ENCODE assay signal across 36 cellular contexts in the genomic region with DNA sequence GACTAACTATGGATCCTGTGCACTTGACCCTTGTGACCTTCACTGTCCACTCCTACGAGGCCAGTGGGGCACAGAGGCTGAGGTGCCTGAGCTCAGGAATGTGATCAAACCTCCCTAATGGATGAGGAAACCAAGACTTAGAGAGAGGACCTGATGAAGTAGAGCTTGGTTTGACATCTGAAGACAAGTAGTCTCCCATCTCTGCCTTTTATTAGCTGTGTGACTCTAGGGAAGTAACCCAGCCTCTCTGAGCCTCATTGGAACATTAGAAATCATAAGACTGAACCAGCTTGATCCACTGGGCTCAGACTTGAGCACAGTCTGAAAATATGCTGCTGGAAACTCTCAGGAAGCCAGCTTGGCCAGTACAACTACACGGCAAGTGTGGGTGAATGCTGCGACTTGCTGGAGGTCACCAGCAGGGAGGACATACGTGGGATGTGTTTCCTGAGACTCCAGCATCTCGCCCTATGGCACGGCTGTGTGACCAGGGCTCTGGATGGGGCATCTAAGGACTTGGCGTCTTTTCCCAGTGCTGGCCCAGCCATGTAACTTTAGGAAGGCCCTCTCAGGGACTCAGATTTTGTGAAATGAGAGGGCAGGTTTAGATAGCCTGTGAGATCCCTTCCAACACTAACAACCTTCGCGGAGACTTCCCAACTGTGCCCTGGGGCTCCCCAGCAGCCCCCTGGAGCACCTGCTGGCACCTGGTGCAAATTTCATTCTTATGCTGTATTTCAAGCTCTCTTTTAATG. TPM values are rescaled to one million over a fixed set of nuclear protein-coding genes. Genes with fewer than 3 reads are reported as not detected.
"Had no signal": no experiment of that assay in that cellular context is flagged by ENCODE, and none has a peak within 500 bp of the region (broad histone marks: within the 10 kb centered on the region; RNA-seq: fewer than 3 reads in every experiment).

No MANE protein-coding gene starts in this region.

- H3K36me3 Mint-ChIP-seq: activated CD4-positive, alpha-beta memory T cell treated with anti-CD3 and anti-CD28 coated beads for 36 hours; activated CD8-positive, alpha-beta memory T cell treated with anti-CD3 and anti-CD28 coated beads, Interleukin-2, amount 10 ng/mL, durations not matched to agents 7 days and 5 days; activated naive CD4-positive, alpha-beta T cell treated with anti-CD3 and anti-CD28 coated beads, Interleukin-2, amount 10 ng/mL, durations not matched to agents 7 days and 5 days; activated naive CD8-positive, alpha-beta T cell had no signal

- H3K4me1 Mint-ChIP-seq: activated B cell treated with CpG ODN at 0.5 μM for 24 hours; activated CD4-positive, alpha-beta T cell treated with anti-CD3 and anti-CD28 coated beads for 36 hours; activated CD4-positive, alpha-beta T cell treated with anti-CD3 and anti-CD28 coated beads, Interleukin-2, amount 10 ng/mL, durations not matched to agents 24 days and 14 days; activated CD8-positive, alpha-beta memory T cell treated with anti-CD3 and anti-CD28 coated beads, Interleukin-2, amount 10 ng/mL, durations not matched to agents 7 days and 5 days; activated naive CD4-positive, alpha-beta T cell treated with anti-CD3 and anti-CD28 coated beads, Interleukin-2, amount 10 ng/mL, durations not matched to agents 7 days and 5 days; T-helper 17 cell had no signal

- H3K27ac Mint-ChIP-seq: activated B cell treated with CpG ODN at 0.5 μM for 24 hours; activated CD4-positive, alpha-beta memory T cell treated with anti-CD3 and anti-CD28 coated beads for 36 hours; activated CD4-positive, alpha-beta T cell treated with anti-CD3 and anti-CD28 coated beads for 36 hours; activated CD4-positive, alpha-beta T cell treated with anti-CD3 and anti-CD28 coated beads, Interleukin-2, amount 10 ng/mL, durations not matched to agents 24 days and 14 days; activated CD8-positive, alpha-beta memory T cell treated with anti-CD3 and anti-CD28 coated beads, Interleukin-2, amount 10 ng/mL, durations not matched to agents 7 days and 5 days; activated CD8-positive, alpha-beta T cell treated with anti-CD3 and anti-CD28 coated beads, Interleukin-2, amount 10 ng/mL, durations not matched to agents 7 days and 5 days; activated naive CD4-positive, alpha-beta T cell treated with anti-CD3 and anti-CD28 coated beads, Interleukin-2, amount 10 ng/mL, durations not matched to agents 7 days and 5 days; activated naive CD8-positive, alpha-beta T cell; activated T-cell treated with anti-CD3 and anti-CD28 coated beads, Interleukin-2, amount 50 U/mL, for 24 hours; activated T-cell treated with anti-CD3 and anti-CD28 coated beads, Interleukin-2, amount 50 U/mL, for 72 hours; dendritic cell treated with granulocyte-macrophage colony-stimulating factor and Interleukin-4, amounts not matched to agents 40 ng/mL and 50 ng/mL, for 4 days; T-helper 17 cell; T-helper 2 cell treated with Interferon-gamma antibody and Interleukin-4, amounts not matched to agents 5 μg/mL and 100 μg/mL, for 36 hours had no signal

- H3K9me3 Mint-ChIP-seq: activated B cell treated with CpG ODN at 0.5 μM for 24 hours; activated CD4-positive, alpha-beta memory T cell treated with anti-CD3 and anti-CD28 coated beads for 36 hours; activated CD4-positive, alpha-beta T cell treated with anti-CD3 and anti-CD28 coated beads, Interleukin-2, amount 10 ng/mL, durations not matched to agents 24 days and 14 days; activated naive CD4-positive, alpha-beta T cell treated with anti-CD3 and anti-CD28 coated beads, Interleukin-2, amount 10 ng/mL, durations not matched to agents 7 days and 5 days; activated T-cell treated with anti-CD3 and anti-CD28 coated beads, Interleukin-2, amount 50 U/mL, for 24 hours; activated T-cell treated with anti-CD3 and anti-CD28 coated beads, Interleukin-2, amount 50 U/mL, for 72 hours; dendritic cell treated with granulocyte-macrophage colony-stimulating factor and Interleukin-4, amounts not matched to agents 40 ng/mL and 50 ng/mL, for 4 days; T-helper 2 cell treated with Interferon-gamma antibody and Interleukin-4, amounts not matched to agents 5 μg/mL and 100 μg/mL, for 36 hours had no signal

- H3K27ac ChIP-seq: brain microvascular endothelial cell, coronary artery, dorsolateral prefrontal cortex, esophagus muscularis mucosa, foreskin keratinocyte, gastrocnemius medialis, heart left ventricle, WERI-Rb-1 had no signal

- H3K9me3 ChIP-seq: esophagus muscularis mucosa, gastrocnemius medialis, heart left ventricle had no signal

- FAIRE-seq: astrocyte had no signal

- H3K36me3 ChIP-seq: brain microvascular endothelial cell, esophagus muscularis mucosa, gastrocnemius medialis, heart left ventricle, WERI-Rb-1 had no signal

- H3K27me3 Mint-ChIP-seq: activated B cell treated with CpG ODN at 0.5 μM for 24 hours; activated CD4-positive, alpha-beta memory T cell treated with anti-CD3 and anti-CD28 coated beads for 36 hours; activated CD4-positive, alpha-beta T cell treated with anti-CD3 and anti-CD28 coated beads for 36 hours; activated CD4-positive, alpha-beta T cell treated with anti-CD3 and anti-CD28 coated beads, Interleukin-2, amount 10 ng/mL, durations not matched to agents 24 days and 14 days; activated CD8-positive, alpha-beta memory T cell treated with anti-CD3 and anti-CD28 coated beads, Interleukin-2, amount 10 ng/mL, durations not matched to agents 7 days and 5 days; activated naive CD8-positive, alpha-beta T cell; activated T-cell treated with anti-CD3 and anti-CD28 coated beads, Interleukin-2, amount 50 U/mL, for 24 hours; dendritic cell treated with granulocyte-macrophage colony-stimulating factor and Interleukin-4, amounts not matched to agents 40 ng/mL and 50 ng/mL, for 4 days; T-helper 17 cell had no signal

- H3K4me3 Mint-ChIP-seq: activated B cell treated with CpG ODN at 0.5 μM for 24 hours; activated CD4-positive, alpha-beta memory T cell treated with anti-CD3 and anti-CD28 coated beads for 36 hours; activated CD4-positive, alpha-beta T cell treated with anti-CD3 and anti-CD28 coated beads for 36 hours; activated CD4-positive, alpha-beta T cell treated with anti-CD3 and anti-CD28 coated beads, Interleukin-2, amount 10 ng/mL, durations not matched to agents 24 days and 14 days; activated CD8-positive, alpha-beta memory T cell treated with anti-CD3 and anti-CD28 coated beads, Interleukin-2, amount 10 ng/mL, durations not matched to agents 7 days and 5 days; activated CD8-positive, alpha-beta T cell treated with anti-CD3 and anti-CD28 coated beads, Interleukin-2, amount 10 ng/mL, durations not matched to agents 7 days and 5 days; activated naive CD4-positive, alpha-beta T cell treated with anti-CD3 and anti-CD28 coated beads, Interleukin-2, amount 10 ng/mL, durations not matched to agents 7 days and 5 days; activated naive CD8-positive, alpha-beta T cell; activated T-cell treated with anti-CD3 and anti-CD28 coated beads, Interleukin-2, amount 50 U/mL, for 24 hours; activated T-cell treated with anti-CD3 and anti-CD28 coated beads, Interleukin-2, amount 50 U/mL, for 72 hours; dendritic cell treated with granulocyte-macrophage colony-stimulating factor and Interleukin-4, amounts not matched to agents 40 ng/mL and 50 ng/mL, for 4 days; T-helper 17 cell; T-helper 2 cell treated with Interferon-gamma antibody and Interleukin-4, amounts not matched to agents 5 μg/mL and 100 μg/mL, for 36 hours had no signal

- H3K4me3 ChIP-seq: coronary artery, dorsolateral prefrontal cortex, esophagus muscularis mucosa, gastrocnemius medialis, heart left ventricle had no signal

- H3K4me1 ChIP-seq: esophagus muscularis mucosa, foreskin keratinocyte, gastrocnemius medialis had no signal

- H3K27me3 ChIP-seq: brain microvascular endothelial cell, dorsolateral prefrontal cortex, esophagus muscularis mucosa, gastrocnemius medialis, heart left ventricle had no signal

- DNase-seq: activated B cell treated with CpG ODN at 0.5 μM for 24 hours; activated CD4-positive, alpha-beta memory T cell treated with anti-CD3 and anti-CD28 coated beads for 36 hours; activated CD4-positive, alpha-beta T cell treated with anti-CD3 and anti-CD28 coated beads for 36 hours; activated CD4-positive, alpha-beta T cell treated with anti-CD3 and anti-CD28 coated beads, Interleukin-2, amount 10 ng/mL, durations not matched to agents 24 days and 14 days; activated CD4-positive, CD25-positive, alpha-beta regulatory T cell treated with anti-CD3 and anti-CD28 coated beads, Interleukin-2, amount 50 U/mL, for 72 hours; activated CD8-positive, alpha-beta memory T cell treated with anti-CD3 and anti-CD28 coated beads, Interleukin-2, amount 10 ng/mL, durations not matched to agents 7 days and 5 days; activated CD8-positive, alpha-beta memory T cell treated with anti-CD3 and anti-CD28 coated beads, Interleukin-2, amount 50 U/mL, for 4 hours; activated CD8-positive, alpha-beta T cell treated with anti-CD3 and anti-CD28 coated beads, Interleukin-2, amount 10 ng/mL, durations not matched to agents 7 days and 5 days; activated gamma-delta T cell; activated naive CD4-positive, alpha-beta T cell; activated naive CD4-positive, alpha-beta T cell treated with anti-CD3 and anti-CD28 coated beads, Interleukin-2, amount 10 ng/mL, durations not matched to agents 7 days and 5 days; activated T-cell treated with anti-CD3 and anti-CD28 coated beads, Interleukin-2, amount 50 U/mL, for 24 hours; activated T-cell treated with anti-CD3 and anti-CD28 coated beads, Interleukin-2, amount 50 U/mL, for 72 hours; amniotic stem cell; anterior cingulate cortex; brain microvascular endothelial cell; central memory CD4-positive, alpha-beta T cell; cerebellar nuclear complex; dorsolateral prefrontal cortex; effector memory CD4-positive, alpha-beta T cell; erythroblast; foreskin keratinocyte; gastrocnemius medialis; glutamatergic neuron; heart left ventricle; T-helper 1 cell; T-helper 17 cell; T1000; WERI-Rb-1 had no signal

- ATAC-seq: activated CD4-positive, alpha-beta T cell treated with anti-CD3 and anti-CD28 coated beads for 36 hours; activated CD8-positive, alpha-beta memory T cell treated with anti-CD3 and anti-CD28 coated beads, Interleukin-2, amount 10 ng/mL, durations not matched to agents 7 days and 5 days; activated CD8-positive, alpha-beta T cell treated with anti-CD3 and anti-CD28 coated beads, Interleukin-2, amount 10 ng/mL, durations not matched to agents 7 days and 5 days; activated T-cell treated with anti-CD3 and anti-CD28 coated beads, Interleukin-2, amount 50 U/mL, for 72 hours; foreskin keratinocyte; heart left ventricle; T-helper 17 cell had no signal

RNA-seq across cellular contexts. Expression of gene CDCP2, which starts 10.5 kb away (rescaled TPM):
- total RNA-seq: activated B cell treated with CpG ODN at 0.5 μM for 24 hours; activated CD4-positive, alpha-beta memory T cell treated with anti-CD3 and anti-CD28 coated beads for 36 hours; activated CD4-positive, alpha-beta T cell treated with anti-CD3 and anti-CD28 coated beads for 36 hours; activated CD4-positive, alpha-beta T cell treated with anti-CD3 and anti-CD28 coated beads, Interleukin-2, amount 10 ng/mL, durations not matched to agents 24 days and 14 days; activated CD8-positive, alpha-beta memory T cell treated with anti-CD3 and anti-CD28 coated beads for 36 hours; activated T-cell treated with anti-CD3 and anti-CD28 coated beads, Interleukin-2, amount 50 U/mL, for 72 hours; astrocyte; foreskin keratinocyte; gastrocnemius medialis; T-helper 17 cell had no signal
- polyA plus RNA-seq: foreskin keratinocyte, heart left ventricle had no signal
